15 cellular contexts compared by ENCODE assay signal in genomic region chr4:152101546-152102183, GRCh38.
DNase-seq lines count a peak whose midpoint lies in the region; ATAC-seq and TF ChIP-seq lines count a peak whose summit lies in the region.
"Had no signal": no experiment of that assay in that cellular context is flagged by ENCODE, and none has a peak within 500 bp of the region (broad histone marks: within the 10 kb centered on the region; RNA-seq: fewer than 3 reads in every experiment).

No MANE protein-coding gene starts in this region.

- H3F3A ChIP-seq in PC-3 (ENCODE audit: low read length, unreplicated experiment) = peaks cover 8% of the 10 kb centered on the region
- no peaks in the 10 kb centered on the region for H3F3A ChIP-seq in smooth muscle cell (ENCODE audit: low read depth)

- WGBS in smooth muscle cell (ENCODE audit: low lambda C conversion rate) = 89% methylated on average over 6 of the region's 6 CpGs

- POLR2A ChIA-PET in CD8-positive, alpha-beta memory T cell (lab: Charles Lee) = interaction anchor here (0.6 to 2.8 kb wide), 7 partner anchors 14 to 1313 kb away, joined by 3 to 10 read pairs (median 5); partner anchors contain the start of gene FBXW7
- POLR2A ChIA-PET in PC-3 (lab: Charles Lee; ENCODE audit: unreplicated experiment) = interaction anchor here (0.6 to 0.7 kb wide), 2 partner anchors 260 to 289 kb away, joined by 3 to 14 read pairs; no protein-coding TSS in a partner anchor
- POLR2A ChIA-PET in naive thymus-derived CD4-positive, alpha-beta T cell (lab: Charles Lee) = interaction anchor here (0.5 to 6.0 kb wide), 21 partner anchors 10 to 691 kb away, joined by 3 to 63 read pairs (median 7); no protein-coding TSS in a partner anchor

- no peaks in the 10 kb centered on the region for H3K9me3 Mint-ChIP-seq in CD8-positive, alpha-beta memory T cell
- no peaks in the 10 kb centered on the region for H3K9me3 Mint-ChIP-seq in chondrocyte (ENCODE audit: low read depth)
- H3K9me3 Mint-ChIP-seq in naive thymus-derived CD4-positive, alpha-beta T cell = peaks cover 0 to 12% (median 0%) of the 10 kb centered on the region in 11 donors

- peaks cover 99% of the 10 kb centered on the region for H3K4me1 ChIP-seq in CD8-positive, alpha-beta memory T cell (ENCODE audit: insufficient read depth, low read length)
- H3K4me1 ChIP-seq in PC-3 (ENCODE audit: insufficient read depth, low read length) = peaks cover 51% of the 10 kb centered on the region
- peaks cover 93 to 94% of the 10 kb centered on the region in 2 donors for H3K4me1 ChIP-seq in naive thymus-derived CD4-positive, alpha-beta T cell (ENCODE audit: control insufficient read depth in 2 of 2, insufficient read depth in 2 of 2, low read length in 2 of 2)
- no peaks in the 10 kb centered on the region for H3K4me1 ChIP-seq in smooth muscle cell (ENCODE audit: low read depth)

- BruUV-seq in PC-3 (replicated peaks; lab: Mats Ljungman, UMichigan) = no TSS peak

- peak overlapping the region; percentile 77 to 91 (median 83) for H3K4me3 Mint-ChIP-seq in CD8-positive, alpha-beta memory T cell
- H3K4me3 Mint-ChIP-seq in chondrocyte (ENCODE audit: unreplicated experiment) = no peak overlapping the region
- peak overlapping the region; percentile 72 to 98 (median 87) for H3K4me3 Mint-ChIP-seq in naive thymus-derived CD4-positive, alpha-beta T cell

- peaks cover 87 to 97% (median 95%) of the 10 kb centered on the region in 3 donors for H3K4me1 Mint-ChIP-seq in CD8-positive, alpha-beta memory T cell
- peaks cover 33% of the 10 kb centered on the region for H3K4me1 Mint-ChIP-seq in chondrocyte (ENCODE audit: low read depth)
- peaks cover 64 to 96% (median 91%) of the 10 kb centered on the region in 7 donors for H3K4me1 Mint-ChIP-seq in naive thymus-derived CD4-positive, alpha-beta T cell

- H3K36me3 Mint-ChIP-seq in CD8-positive, alpha-beta memory T cell = peaks cover 3 to 25% (median 10%) of the 10 kb centered on the region in 3 donors
- H3K36me3 Mint-ChIP-seq in chondrocyte (ENCODE audit: low read depth) = no peaks in the 10 kb centered on the region
- H3K36me3 Mint-ChIP-seq in naive thymus-derived CD4-positive, alpha-beta T cell = peaks cover 0 to 53% (median 12%) of the 10 kb centered on the region in 5 donors

- peak overlapping the region; percentile 68 for H3K27ac ChIP-seq in CD8-positive, alpha-beta memory T cell (ENCODE audit: low read depth, low read length)
- H3K27ac ChIP-seq in PC-3 (ENCODE audit: low read length) (peak overlapping the region; percentile 87), smooth muscle cell (ENCODE audit: low read depth) (no peak overlapping the region)
- peak overlapping the region; percentile 89 for H3K27ac ChIP-seq in naive thymus-derived CD4-positive, alpha-beta T cell (ENCODE audit: low read depth, low read length)
- H3K27ac ChIP-seq: HL-60, parathyroid adenoma, WERI-Rb-1 had no signal

- H3K9me2 ChIP-seq in PC-3 (replicated peaks; ENCODE audit: low read length) = no peaks in the 10 kb centered on the region

- H3K4me2 ChIP-seq in PC-3 (ENCODE audit: low read length) = peak overlapping the region; percentile 60
- no peak overlapping the region for H3K4me2 ChIP-seq in smooth muscle cell

- H3K27me3 Mint-ChIP-seq in CD8-positive, alpha-beta memory T cell = no peaks in the 10 kb centered on the region
- no peaks in the 10 kb centered on the region for H3K27me3 Mint-ChIP-seq in chondrocyte (ENCODE audit: low read depth)
- no peaks in the 10 kb centered on the region for H3K27me3 Mint-ChIP-seq in naive thymus-derived CD4-positive, alpha-beta T cell

- no peaks in the 10 kb centered on the region for H3K79me2 ChIP-seq in PC-3 (ENCODE audit: low read length)
- no peaks in the 10 kb centered on the region for H3K79me2 ChIP-seq in smooth muscle cell (ENCODE audit: low read depth)
- H3K79me2 ChIP-seq: parathyroid adenoma had no signal

- H3K36me3 ChIP-seq in CD8-positive, alpha-beta memory T cell (ENCODE audit: insufficient read depth, low read length) = no peaks in the 10 kb centered on the region
- H3K36me3 ChIP-seq in PC-3 (ENCODE audit: low read depth, low read length) (no peaks in the 10 kb centered on the region), smooth muscle cell (ENCODE audit: low read depth) (no peaks in the 10 kb centered on the region)
- H3K36me3 ChIP-seq in naive thymus-derived CD4-positive, alpha-beta T cell (ENCODE audit: control insufficient read depth in 2 of 3, insufficient read depth in 3 of 3, low read length in 3 of 3) = no peaks in the 10 kb centered on the region
- H3K36me3 ChIP-seq: WERI-Rb-1 had no signal

- CTCF ChIA-PET in CD8-positive, alpha-beta memory T cell (lab: Charles Lee) = interaction anchor here (0.7 to 1.8 kb wide), 7 partner anchors 13 to 43 kb away, joined by 3 to 5 read pairs (median 3); no protein-coding TSS in a partner anchor
- CTCF ChIA-PET in PC-3 (lab: Charles Lee) = no interaction called here
- CTCF ChIA-PET in naive thymus-derived CD4-positive, alpha-beta T cell (lab: Charles Lee) = interaction anchor here (0.8 to 1.4 kb wide), 7 partner anchors 10 to 288 kb away, joined by 3 to 5 read pairs (median 4); no protein-coding TSS in a partner anchor

- H4K20me1 ChIP-seq in PC-3 (ENCODE audit: low read length) (no peaks in the 10 kb centered on the region), smooth muscle cell (ENCODE audit: low read depth) (no peaks in the 10 kb centered on the region)

- no peak for TF ChIP-seq CTCF in PC-3 (conservative IDR thresholded peaks at IDR 0.05; ENCODE audit: low read depth, low read length)
- no peak for TF ChIP-seq CTCF in chondrocyte (IDR thresholded peaks at IDR 0.05)
- TF ChIP-seq CTCF in smooth muscle cell (IDR thresholded peaks at IDR 0.05; ENCODE audit: borderline replicate concordance, insufficient read depth, poor library complexity, severe bottlenecking) = no peak

- ATAC-seq in PC-3 = no peak
- ATAC-seq in naive thymus-derived CD4-positive, alpha-beta T cell = no peak
- ATAC-seq: left lobe of liver, Right ventricle myocardium inferior had no signal

- no peaks in the 10 kb centered on the region for H3K9me3 ChIP-seq in CD8-positive, alpha-beta memory T cell (ENCODE audit: low read length)
- H3K9me3 ChIP-seq in PC-3 (ENCODE audit: low read length) (no peaks in the 10 kb centered on the region), smooth muscle cell (replicated peaks; ENCODE audit: low read depth) (no peaks in the 10 kb centered on the region)
- H3K9me3 ChIP-seq in naive thymus-derived CD4-positive, alpha-beta T cell (ENCODE audit: control insufficient read depth in 2 of 3, low read length in 3 of 3) = no peaks in the 10 kb centered on the region

- H3K27me3 ChIP-seq in CD8-positive, alpha-beta memory T cell (ENCODE audit: insufficient read depth, low read length, poor library complexity, severe bottlenecking) = no peaks in the 10 kb centered on the region
- H3K27me3 ChIP-seq in PC-3 (ENCODE audit: low read length) = no peaks in the 10 kb centered on the region
- H3K27me3 ChIP-seq in naive thymus-derived CD4-positive, alpha-beta T cell (ENCODE audit: control insufficient read depth in 2 of 2, insufficient read depth in 2 of 2, low read length in 2 of 2) = no peaks in the 10 kb centered on the region
- peaks cover 1% of the 10 kb centered on the region for H3K27me3 ChIP-seq in smooth muscle cell (ENCODE audit: low read depth)

- no peak for DNase-seq in CD8-positive, alpha-beta memory T cell
- DNase-seq in PC-3 (no peak), chondrocyte (ENCODE audit: low spot score) (no peak), smooth muscle cell (lab: John Stamatoyannopoulos, UW; ENCODE audit: unreplicated experiment) (no peak), globus pallidus (ENCODE audit: low spot score) (no peak), NCI-H2081 (lab: John Stamatoyannopoulos, UW) (no peak), SHP77 (lab: John Stamatoyannopoulos, UW) (no peak)
- DNase-seq in naive thymus-derived CD4-positive, alpha-beta T cell = peak in 1 of 9 donors; percentile 21
- DNase-seq: activated gamma-delta T cell treated with Interleukin-2 at 50 U/mL for 16 hours, COR-L47, WERI-Rb-1 had no signal

- H2AFZ ChIP-seq in PC-3 (ENCODE audit: low read length) = no peak overlapping the region
- no peak overlapping the region for H2AFZ ChIP-seq in smooth muscle cell (ENCODE audit: low read depth)
- H2AFZ ChIP-seq: parathyroid adenoma had no signal

- peak overlapping the region; percentile 94 to 100 (median 97) for H3K27ac Mint-ChIP-seq in CD8-positive, alpha-beta memory T cell
- H3K27ac Mint-ChIP-seq in chondrocyte (ENCODE audit: unreplicated experiment) = peak overlapping the region; percentile 77
- peak overlapping the region; percentile 95 to 99 (median 98) for H3K27ac Mint-ChIP-seq in naive thymus-derived CD4-positive, alpha-beta T cell

- intact Hi-C loops in PC-3 (cut with micrococcal nuclease) = loop anchor here (10.0 kb wide), 2 partner anchors 177 to 253 kb away; no protein-coding TSS in a partner anchor
- intact Hi-C loops in naive thymus-derived CD4-positive, alpha-beta T cell (cut with micrococcal nuclease) = loop anchor here (2.0 to 10.0 kb wide), 8 partner anchors 49 to 1087 kb away; partner anchors contain the start of genes RPS3A (in 2 of the 2), FBXW7 (in 1 of the 2) and LRBA (in 1 of the 2)

- H3K4me3 ChIP-seq in CD8-positive, alpha-beta memory T cell (ENCODE audit: low read length) = peak overlapping the region; percentile 54
- no peak overlapping the region for H3K4me3 ChIP-seq in PC-3 (ENCODE audit: low read length)
- peak overlapping the region; percentile 58 for H3K4me3 ChIP-seq in naive thymus-derived CD4-positive, alpha-beta T cell (ENCODE audit: low read length)
- no peak overlapping the region for H3K4me3 ChIP-seq in smooth muscle cell

- H3K9ac ChIP-seq in PC-3 (ENCODE audit: low read length) (peak overlapping the region; percentile 60), smooth muscle cell (ENCODE audit: low read depth) (no peak overlapping the region)
- H3K9ac ChIP-seq: parathyroid adenoma had no signal

Comparison
In these comparisons a context has a peak if more than half of its experiments do, and no peak if none do; other contexts are left out.
1. H3K4me3 ChIP-seq: peak in CD8-positive, alpha-beta memory T cell (single experiment) and naive thymus-derived CD4-positive, alpha-beta T cell (single experiment); none in PC-3 (single experiment) and smooth muscle cell (single experiment).
2. Peak in every context shown above with its lines, with median percentiles within 50 percentile points of each other: H3K27ac Mint-ChIP-seq.